Comparison of ENCODE assay signal across 12 cellular contexts in genomic region chr3:195302436-195302835, GRCh38. TPM values are rescaled to one million over a fixed set of nuclear protein-coding genes. Genes with fewer than 3 reads are reported as not detected.
DNase-seq lines count a peak whose midpoint lies in the region.
"Had no signal": no experiment of that assay in that cellular context is flagged by ENCODE, and none has a peak within 500 bp of the region (broad histone marks: within the 10 kb centered on the region; RNA-seq: fewer than 3 reads in every experiment).

No MANE protein-coding gene starts in this region.

- in situ Hi-C loops in Caki2 (cut with HindIII; ENCODE audit: low pct_unique_long_range_greater_than_20kb, low sequenced_read_pairs) = loop anchor here (25.0 kb wide), 1 partner anchor 210 kb away; no protein-coding TSS in a partner anchor

- peaks cover 13% of the 10 kb centered on the region for H3K4me1 ChIP-seq in skeletal muscle satellite cell (ENCODE audit: control insufficient read depth, insufficient read depth, low read length)

- H3K36me3 ChIP-seq in skeletal muscle satellite cell (ENCODE audit: insufficient read depth, low read length) = peaks cover 23% of the 10 kb centered on the region

- DNase-seq in Caki2 (ENCODE audit: low read depth) (peak; percentile 7), M059J (ENCODE audit: low read depth) (peak; percentile 58), fibroblast of peridontal ligament (ENCODE audit: extremely low read depth) (peak; percentile 47), hypothalamus (lab: John Stamatoyannopoulos, UW) (no peak), NCI-H748 treated with DMSO at 0.1 percent for 48 hours (lab: John Stamatoyannopoulos, UW) (no peak)
- no peak for DNase-seq in activated CD4-positive, alpha-beta T cell treated with anti-CD3 and anti-CD28 coated beads, Interleukin-2, amount 50 U/mL, for 48 hours
- DNase-seq: H7, MG63, NCI-H1092, NCI-H2081 treated with DMSO at 0.1 percent for 48 hours, NCI-H510A had no signal

- H3K9me3 ChIP-seq in skeletal muscle satellite cell (replicated peaks; ENCODE audit: low read length) = no peaks in the 10 kb centered on the region
- H3K9me3 ChIP-seq: MG63 had no signal

- peak overlapping the region; percentile 51 for H3K4me2 ChIP-seq in skeletal muscle satellite cell (ENCODE audit: low read length)

- no peak overlapping the region for H3K4me3 ChIP-seq in skeletal muscle satellite cell (ENCODE audit: low read length)
- H3K4me3 ChIP-seq: MG63 had no signal

- no peaks in the 10 kb centered on the region for H3K27me3 ChIP-seq in skeletal muscle satellite cell (ENCODE audit: control insufficient read depth, insufficient read depth, low read length)
- H3K27me3 ChIP-seq: MG63 had no signal

- no peak overlapping the region for H3K9ac ChIP-seq in skeletal muscle satellite cell (ENCODE audit: low read depth, low read length)

RNA-seq across cellular contexts. Expression of gene XXYLT1, which starts 31.5 kb away (rescaled TPM):
- total RNA-seq in Caki2 (2014; rRNA removed; shearing (Covaris generic); ENCODE audit: low replicate concordance) = 29.4 and 45.9 TPM in 2 replicates
- total RNA-seq in M059J (2014; rRNA removed; shearing (Covaris generic)) = 33.5 and 53.8 TPM in 2 replicates
- total RNA-seq in skeletal muscle satellite cell (2012; rRNA removed) = 18.5 and 23.6 TPM in 2 replicates

Comparison
In these comparisons a context has a peak if more than half of its experiments do, and no peak if none do; other contexts are left out.
1. DNase-seq: peak in Caki2 (single experiment), M059J (single experiment) and fibroblast of peridontal ligament (single experiment); none in hypothalamus (0 of 51), activated CD4-positive, alpha-beta T cell treated with anti-CD3 and anti-CD28 coated beads, Interleukin-2, amount 50 U/mL, for 48 hours (0 of 2) and NCI-H748 treated with DMSO at 0.1 percent for 48 hours (single experiment).